ENCODE assay signal across 12 cellular contexts in the genomic region with DNA sequence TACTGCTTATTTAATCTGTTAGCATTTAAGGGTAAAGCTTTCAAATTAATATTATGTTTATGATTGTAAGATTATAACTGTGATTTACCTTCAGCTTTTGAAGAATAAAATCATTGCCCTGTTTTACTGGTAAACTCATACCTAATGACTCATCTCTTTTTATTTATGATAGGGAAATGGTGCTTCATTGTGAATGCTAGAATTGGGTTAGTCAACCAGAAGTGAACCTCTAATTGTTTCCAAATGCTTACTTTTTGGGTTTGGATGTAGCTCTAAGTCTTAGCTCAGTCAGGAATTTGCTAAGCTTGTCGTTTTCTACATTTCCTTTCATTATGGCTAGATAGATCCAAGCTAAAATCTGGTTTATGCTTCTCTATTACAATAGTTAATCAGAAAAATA. TPM values are rescaled to one million over a fixed set of nuclear protein-coding genes. Genes with fewer than 3 reads are reported as not detected.
DNase-seq lines count a peak whose midpoint lies in the region; ATAC-seq, FAIRE-seq and TF ChIP-seq lines count a peak whose summit lies in the region.
"Had no signal": no experiment of that assay in that cellular context is flagged by ENCODE, and none has a peak within 500 bp of the region (broad histone marks: within the 10 kb centered on the region; RNA-seq: fewer than 3 reads in every experiment).

No MANE protein-coding gene starts in this region.

- peak; percentile 72 for ATAC-seq in foreskin keratinocyte
- ATAC-seq in CD4-positive, alpha-beta T cell (ENCODE audit: poor library complexity) = no peak
- ATAC-seq: activated CD8-positive, alpha-beta memory T cell treated with anti-CD3 and anti-CD28 coated beads, Interleukin-2, amount 10 ng/mL, durations not matched to agents 7 days and 5 days; natural killer cell had no signal

- CTCF ChIA-PET in CD4-positive, alpha-beta T cell (lab: Charles Lee) = interaction anchor here (0.8 to 1.2 kb wide), 2 partner anchors 333 to 354 kb away, joined by 3 to 4 read pairs; no protein-coding TSS in a partner anchor

- no peak overlapping the region for H3K27ac Mint-ChIP-seq in CD4-positive, alpha-beta T cell
- H3K27ac Mint-ChIP-seq: activated CD8-positive, alpha-beta memory T cell treated with anti-CD3 and anti-CD28 coated beads, Interleukin-2, amount 10 ng/mL, durations not matched to agents 7 days and 5 days; natural killer cell had no signal

- no peak overlapping the region for H3K9ac ChIP-seq in adipocyte (ENCODE audit: low read length)

- H3K27ac ChIP-seq in ACC112 (ENCODE audit: low read depth, low read length) = peak overlapping the region; percentile 65
- no peak overlapping the region for H3K27ac ChIP-seq in foreskin keratinocyte
- H3K27ac ChIP-seq in CD4-positive, alpha-beta T cell (ENCODE audit: low read depth, low read length) = no peak overlapping the region

- peaks cover 3% of the 10 kb centered on the region for H3K79me2 ChIP-seq in ACC112 (ENCODE audit: control insufficient read depth, insufficient read depth, low read length, unreplicated experiment)

- peaks cover 16% of the 10 kb centered on the region for H3K36me3 ChIP-seq in ACC112 (ENCODE audit: insufficient read depth, low read length)
- peaks cover 19% of the 10 kb centered on the region for H3K36me3 ChIP-seq in adipocyte (ENCODE audit: control insufficient read depth, insufficient read depth, low read length, severe bottlenecking)

- POLR2A ChIA-PET in CD4-positive, alpha-beta T cell (lab: Charles Lee) = interaction anchor here (0.8 to 1.0 kb wide), 2 partner anchors 14 to 281 kb away, joined by 3 read pairs; a partner anchor contains a TSS

- H3K4me1 ChIP-seq in ACC112 (ENCODE audit: control insufficient read depth, insufficient read depth, low read length, unreplicated experiment) = peaks cover 5% of the 10 kb centered on the region
- H3K4me1 ChIP-seq in adipocyte (ENCODE audit: control insufficient read depth, insufficient read depth, low read length) = peaks cover 23% of the 10 kb centered on the region
- peaks cover 40% of the 10 kb centered on the region for H3K4me1 ChIP-seq in foreskin keratinocyte

- H3K27me3 ChIP-seq in ACC112 (ENCODE audit: insufficient read depth, low read length) = no peaks in the 10 kb centered on the region
- H3K27me3 ChIP-seq in adipocyte (replicated peaks; ENCODE audit: control insufficient read depth, insufficient read depth, low read length) = no peaks in the 10 kb centered on the region
- H3K27me3 ChIP-seq in foreskin keratinocyte = no peaks in the 10 kb centered on the region
- H3K27me3 ChIP-seq in CD4-positive, alpha-beta T cell (ENCODE audit: control insufficient read depth, insufficient read depth, low read length) = no peaks in the 10 kb centered on the region

- no peak overlapping the region for H3K4me3 Mint-ChIP-seq in CD4-positive, alpha-beta T cell
- H3K4me3 Mint-ChIP-seq: activated CD8-positive, alpha-beta memory T cell treated with anti-CD3 and anti-CD28 coated beads, Interleukin-2, amount 10 ng/mL, durations not matched to agents 7 days and 5 days; natural killer cell had no signal

- FAIRE-seq in GM18507 (lab: Jason Lieb, UNC) = peak; percentile 45

- peaks cover 16% of the 10 kb centered on the region for H3K9me3 Mint-ChIP-seq in CD4-positive, alpha-beta T cell
- H3K9me3 Mint-ChIP-seq: natural killer cell had no signal

- no peak overlapping the region for H2AFZ ChIP-seq in ACC112 (ENCODE audit: low read length, unreplicated experiment)

- H3K4me3 ChIP-seq in ACC112 (ENCODE audit: low read depth, low read length) (peak overlapping the region; percentile 38), adipocyte (ENCODE audit: low read length) (peak overlapping the region; percentile 28)

- H3K36me3 Mint-ChIP-seq in CD4-positive, alpha-beta T cell (ENCODE audit: low read depth) = peaks cover 60% of the 10 kb centered on the region
- H3K36me3 Mint-ChIP-seq: natural killer cell had no signal

- in situ Hi-C loops in ACHN (cut with HindIII; ENCODE audit: low pct_ligation_motif_present, low pct_unique_long_range_greater_than_20kb, low sequenced_read_pairs) = no loop called here

- no peak for DNase-seq in GM18507 (ENCODE audit: extremely low spot score, insufficient read length, low read depth)
- peak; percentile 94 for DNase-seq in adipocyte (ENCODE audit: low read depth)
- DNase-seq in foreskin keratinocyte = peak; percentile 9 to 57
- DNase-seq in cardiac septum (ENCODE audit: low spot score) = no peak
- no peak for DNase-seq in CD4-positive, alpha-beta T cell
- DNase-seq in ACHN = no peak
- no peak for DNase-seq in NCI-H82 (lab: John Stamatoyannopoulos, UW)
- DNase-seq: activated CD8-positive, alpha-beta memory T cell treated with anti-CD3 and anti-CD28 coated beads, Interleukin-2, amount 10 ng/mL, durations not matched to agents 7 days and 5 days; natural killer cell; NCI-H510A treated with DMSO at 0.1 percent for 48 hours; stimulated activated CD4-positive, alpha-beta T cell treated with anti-CD3 and anti-CD28 coated beads, Interleukin-1b, Interleukin-23, amount 100 ng/mL, for 48 hours had no signal

- peaks cover 54% of the 10 kb centered on the region for H3K4me1 Mint-ChIP-seq in CD4-positive, alpha-beta T cell (ENCODE audit: low read depth)

- H3K27me3 Mint-ChIP-seq in CD4-positive, alpha-beta T cell = no peaks in the 10 kb centered on the region
- H3K27me3 Mint-ChIP-seq: activated CD8-positive, alpha-beta memory T cell treated with anti-CD3 and anti-CD28 coated beads, Interleukin-2, amount 10 ng/mL, durations not matched to agents 7 days and 5 days had no signal

- intact Hi-C loops in cardiac septum (cut with DNase I) = no loop called here
- intact Hi-C loops in CD4-positive, alpha-beta T cell (cut with DNase I, micrococcal nuclease) = no loop called here

- no peak for TF ChIP-seq CTCF in foreskin keratinocyte (conservative IDR thresholded peaks at IDR 0.05)
- no peak for TF ChIP-seq CTCF in CD4-positive, alpha-beta T cell (IDR thresholded peaks at IDR 0.05)

- H3K9me3 ChIP-seq in adipocyte (ENCODE audit: control insufficient read depth, low read length) = no peaks in the 10 kb centered on the region
- peaks cover 17% of the 10 kb centered on the region for H3K9me3 ChIP-seq in CD4-positive, alpha-beta T cell (ENCODE audit: control insufficient read depth, low read length)

RNA-seq across cellular contexts. Expression of a gene that starts 59.4 kb away (rescaled TPM):
- total RNA-seq in foreskin keratinocyte (29.4 and 36.5 TPM in 2 replicates), cardiac septum (8.5 TPM)
- polyA plus RNA-seq in foreskin keratinocyte = 4.2 and 4.3 TPM in 2 replicates
- 10 to 100 TPM; 21.6 to 21.7 TPM for total RNA-seq in CD4-positive, alpha-beta T cell

Comparison
In these comparisons a context has a peak if more than half of its experiments do, and no peak if none do; other contexts are left out.
1. DNase-seq: peak in adipocyte (single experiment) and foreskin keratinocyte (2 of 2); none in GM18507 (single experiment), cardiac septum (single experiment), CD4-positive, alpha-beta T cell (0 of 10), ACHN (single experiment) and NCI-H82 (single experiment).